In the genomic region with DNA sequence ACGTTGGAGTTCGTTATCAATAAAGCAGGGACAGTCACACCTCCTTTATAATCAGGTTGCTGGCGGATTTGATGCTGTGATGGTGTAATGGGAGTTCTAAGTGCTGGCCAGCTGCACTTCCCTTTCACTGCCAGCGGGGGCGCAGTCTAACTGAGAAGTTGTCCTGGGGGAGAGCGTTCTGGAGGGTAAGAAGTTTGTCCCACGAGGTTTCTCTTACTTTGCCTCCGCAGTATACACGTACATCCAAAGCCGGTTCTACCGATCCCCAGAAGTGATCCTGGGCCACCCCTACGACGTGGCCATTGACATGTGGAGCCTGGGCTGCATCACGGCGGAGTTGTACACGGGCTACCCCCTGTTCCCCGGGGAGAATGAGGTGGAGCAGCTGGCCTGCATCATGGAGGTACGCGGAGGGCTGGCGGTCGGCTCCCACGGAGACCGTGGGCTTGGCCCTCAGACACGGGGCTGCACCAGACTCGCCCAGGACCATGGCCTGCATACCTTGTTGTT, we compare ENCODE assay signal across 1 cellular context.
A peak's percentile ranks its signal among the peaks of the same experiment; 100 is the strongest.
TF ChIP-seq lines count a peak whose summit lies in the region.

No MANE protein-coding gene starts in this region.

TF ChIP-seq in HEK293, 187 proteins besides CTCF, POLR2A, EP300 and RAD21 (continued from another document and continues in another):
- TF ChIP-seq, protein P1, sequence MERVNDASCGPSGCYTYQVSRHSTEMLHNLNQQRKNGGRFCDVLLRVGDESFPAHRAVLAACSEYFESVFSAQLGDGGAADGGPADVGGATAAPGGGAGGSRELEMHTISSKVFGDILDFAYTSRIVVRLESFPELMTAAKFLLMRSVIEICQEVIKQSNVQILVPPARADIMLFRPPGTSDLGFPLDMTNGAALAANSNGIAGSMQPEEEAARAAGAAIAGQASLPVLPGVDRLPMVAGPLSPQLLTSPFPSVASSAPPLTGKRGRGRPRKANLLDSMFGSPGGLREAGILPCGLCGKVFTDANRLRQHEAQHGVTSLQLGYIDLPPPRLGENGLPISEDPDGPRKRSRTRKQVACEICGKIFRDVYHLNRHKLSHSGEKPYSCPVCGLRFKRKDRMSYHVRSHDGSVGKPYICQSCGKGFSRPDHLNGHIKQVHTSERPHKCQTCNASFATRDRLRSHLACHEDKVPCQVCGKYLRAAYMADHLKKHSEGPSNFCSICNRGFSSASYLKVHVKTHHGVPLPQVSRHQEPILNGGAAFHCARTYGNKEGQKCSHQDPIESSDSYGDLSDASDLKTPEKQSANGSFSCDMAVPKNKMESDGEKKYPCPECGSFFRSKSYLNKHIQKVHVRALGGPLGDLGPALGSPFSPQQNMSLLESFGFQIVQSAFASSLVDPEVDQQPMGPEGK (tag by site-specific recombination; IDR thresholded peaks at IDR 0.05): peak; percentile 97
- TF ChIP-seq YY2 (tag by site-specific recombination; IDR thresholded peaks at IDR 0.05) (peak; percentile 53; the same call in 1 of the 2 replicates), ZNF133 (tag by site-specific recombination; IDR thresholded peaks at IDR 0.05) (no peak), ZNF548 (tag by site-specific recombination; IDR thresholded peaks at IDR 0.05) (no peak), ZNF660 (tag by site-specific recombination; IDR thresholded peaks at IDR 0.05) (peak; percentile 60), KLF9 (tag by site-specific recombination; IDR thresholded peaks at IDR 0.05; ENCODE audit: low read depth) (no peak), ZBTB7A (tag by site-specific recombination; IDR thresholded peaks at IDR 0.05; ENCODE audit: low read depth) (no peak), ZXDB (tag by site-specific recombination; IDR thresholded peaks at IDR 0.05) (peak; percentile 74), ZNF335 (tag by site-specific recombination; conservative IDR thresholded peaks at IDR 0.05) (peak; percentile 49; the same call in 1 of the 2 replicates), SETDB1 (IDR thresholded peaks at IDR 0.05; ENCODE audit: insufficient read length, low read length) (no peak), PRDM1 (tag by site-specific recombination; IDR thresholded peaks at IDR 0.05) (peak; percentile 86), KLF7 (tag by site-specific recombination; IDR thresholded peaks at IDR 0.05; ENCODE audit: borderline replicate concordance) (no peak), ZNF776 (tag by site-specific recombination; IDR thresholded peaks at IDR 0.05; ENCODE audit: borderline replicate concordance) (no peak), ZNF112 (tag by site-specific recombination; IDR thresholded peaks at IDR 0.05) (no peak), ZNF138 (tag by site-specific recombination; IDR thresholded peaks at IDR 0.05; ENCODE audit: borderline replicate concordance) (no peak), ZBTB8A (tag by site-specific recombination; IDR thresholded peaks at IDR 0.05) (peak; percentile 37; the same call in 1 of the 2 replicates), ZNF785 (tag by site-specific recombination; IDR thresholded peaks at IDR 0.05) (no peak), ZBTB17 (tag by site-specific recombination; IDR thresholded peaks at IDR 0.05) (peak; percentile 80), ZNF549 (tag by site-specific recombination; IDR thresholded peaks at IDR 0.05) (no peak), ZNF530 (tag by site-specific recombination; IDR thresholded peaks at IDR 0.05; ENCODE audit: low read depth) (no peak), ZNF561 (tag by site-specific recombination; IDR thresholded peaks at IDR 0.05; ENCODE audit: borderline replicate concordance) (peak; percentile 59; the same call in 1 of the 2 replicates), SP7 (tag by site-specific recombination; IDR thresholded peaks at IDR 0.05) (peak; percentile 68), ZFP41 (tag by site-specific recombination; IDR thresholded peaks at IDR 0.05; ENCODE audit: borderline replicate concordance) (no peak), KLF1 (tag by site-specific recombination; IDR thresholded peaks at IDR 0.05) (no peak), ZNF792 (tag by site-specific recombination; IDR thresholded peaks at IDR 0.05) (no peak), ZNF302 (tag by site-specific recombination; IDR thresholded peaks at IDR 0.05; ENCODE audit: low read depth) (no peak), ZNF175 (tag by site-specific recombination; IDR thresholded peaks at IDR 0.05) (no peak), KLF8 (tag by site-specific recombination; IDR thresholded peaks at IDR 0.05) (peak; percentile 28; the same call in 1 of the 2 replicates), HOXD13 (CRISPR knock-in tag; IDR thresholded peaks at IDR 0.05; ENCODE audit: borderline replicate concordance) (no peak), ZNF157 (tag by site-specific recombination; IDR thresholded peaks at IDR 0.05) (no peak), ZBTB20 (tag by site-specific recombination; IDR thresholded peaks at IDR 0.05) (peak; percentile 55; the same call in 1 of the 2 replicates), EGR2 (tag by site-specific recombination; IDR thresholded peaks at IDR 0.05; ENCODE audit: low read depth) (no peak; the same call in 1 of the 2 replicates), ZEB2 (tag by site-specific recombination; IDR thresholded peaks at IDR 0.05) (peak; percentile 75; the same call in 1 of the 2 replicates), ZNF791 (tag by site-specific recombination; IDR thresholded peaks at IDR 0.05) (no peak), WT1 (tag by site-specific recombination; IDR thresholded peaks at IDR 0.05) (no peak), ZNF596 (tag by site-specific recombination; IDR thresholded peaks at IDR 0.05) (no peak), ZNF394 (tag by site-specific recombination; IDR thresholded peaks at IDR 0.05; ENCODE audit: borderline replicate concordance) (peak; percentile 93), ZNF544 (tag by site-specific recombination; IDR thresholded peaks at IDR 0.05) (no peak), SP3 (tag by site-specific recombination; IDR thresholded peaks at IDR 0.05) (no peak), ZNF529 (tag by site-specific recombination; IDR thresholded peaks at IDR 0.05; ENCODE audit: insufficient replicate concordance) (no peak), ZFHX2 (tag by site-specific recombination; conservative IDR thresholded peaks at IDR 0.05) (peak; percentile 55), SCRT2 (tag by site-specific recombination; IDR thresholded peaks at IDR 0.05) (no peak)
- TF ChIP-seq, protein P2, sequence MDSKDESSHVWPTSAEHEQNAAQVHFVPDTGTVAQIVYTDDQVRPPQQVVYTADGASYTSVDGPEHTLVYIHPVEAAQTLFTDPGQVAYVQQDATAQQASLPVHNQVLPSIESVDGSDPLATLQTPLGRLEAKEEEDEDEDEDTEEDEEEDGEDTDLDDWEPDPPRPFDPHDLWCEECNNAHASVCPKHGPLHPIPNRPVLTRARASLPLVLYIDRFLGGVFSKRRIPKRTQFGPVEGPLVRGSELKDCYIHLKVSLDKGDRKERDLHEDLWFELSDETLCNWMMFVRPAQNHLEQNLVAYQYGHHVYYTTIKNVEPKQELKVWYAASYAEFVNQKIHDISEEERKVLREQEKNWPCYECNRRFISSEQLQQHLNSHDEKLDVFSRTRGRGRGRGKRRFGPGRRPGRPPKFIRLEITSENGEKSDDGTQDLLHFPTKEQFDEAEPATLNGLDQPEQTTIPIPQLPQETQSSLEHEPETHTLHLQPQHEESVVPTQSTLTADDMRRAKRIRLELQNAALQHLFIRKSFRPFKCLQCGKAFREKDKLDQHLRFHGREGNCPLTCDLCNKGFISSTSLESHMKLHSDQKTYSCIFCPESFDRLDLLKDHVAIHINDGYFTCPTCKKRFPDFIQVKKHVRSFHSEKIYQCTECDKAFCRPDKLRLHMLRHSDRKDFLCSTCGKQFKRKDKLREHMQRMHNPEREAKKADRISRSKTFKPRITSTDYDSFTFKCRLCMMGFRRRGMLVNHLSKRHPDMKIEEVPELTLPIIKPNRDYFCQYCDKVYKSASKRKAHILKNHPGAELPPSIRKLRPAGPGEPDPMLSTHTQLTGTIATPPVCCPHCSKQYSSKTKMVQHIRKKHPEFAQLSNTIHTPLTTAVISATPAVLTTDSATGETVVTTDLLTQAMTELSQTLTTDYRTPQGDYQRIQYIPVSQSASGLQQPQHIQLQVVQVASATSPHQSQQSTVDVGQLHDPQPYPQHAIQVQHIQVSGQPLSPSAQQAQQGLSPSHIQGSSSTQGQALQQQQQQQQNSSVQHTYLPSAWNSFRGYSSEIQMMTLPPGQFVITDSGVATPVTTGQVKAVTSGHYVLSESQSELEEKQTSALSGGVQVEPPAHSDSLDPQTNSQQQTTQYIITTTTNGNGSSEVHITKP (tag by site-specific recombination; IDR thresholded peaks at IDR 0.05): peak; percentile 85
- TF ChIP-seq, protein P3, sequence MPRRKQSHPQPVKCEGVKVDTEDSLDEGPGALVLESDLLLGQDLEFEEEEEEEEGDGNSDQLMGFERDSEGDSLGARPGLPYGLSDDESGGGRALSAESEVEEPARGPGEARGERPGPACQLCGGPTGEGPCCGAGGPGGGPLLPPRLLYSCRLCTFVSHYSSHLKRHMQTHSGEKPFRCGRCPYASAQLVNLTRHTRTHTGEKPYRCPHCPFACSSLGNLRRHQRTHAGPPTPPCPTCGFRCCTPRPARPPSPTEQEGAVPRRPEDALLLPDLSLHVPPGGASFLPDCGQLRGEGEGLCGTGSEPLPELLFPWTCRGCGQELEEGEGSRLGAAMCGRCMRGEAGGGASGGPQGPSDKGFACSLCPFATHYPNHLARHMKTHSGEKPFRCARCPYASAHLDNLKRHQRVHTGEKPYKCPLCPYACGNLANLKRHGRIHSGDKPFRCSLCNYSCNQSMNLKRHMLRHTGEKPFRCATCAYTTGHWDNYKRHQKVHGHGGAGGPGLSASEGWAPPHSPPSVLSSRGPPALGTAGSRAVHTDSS (tag by site-specific recombination; IDR thresholded peaks at IDR 0.05): no peak
- TF ChIP-seq, protein P4, sequence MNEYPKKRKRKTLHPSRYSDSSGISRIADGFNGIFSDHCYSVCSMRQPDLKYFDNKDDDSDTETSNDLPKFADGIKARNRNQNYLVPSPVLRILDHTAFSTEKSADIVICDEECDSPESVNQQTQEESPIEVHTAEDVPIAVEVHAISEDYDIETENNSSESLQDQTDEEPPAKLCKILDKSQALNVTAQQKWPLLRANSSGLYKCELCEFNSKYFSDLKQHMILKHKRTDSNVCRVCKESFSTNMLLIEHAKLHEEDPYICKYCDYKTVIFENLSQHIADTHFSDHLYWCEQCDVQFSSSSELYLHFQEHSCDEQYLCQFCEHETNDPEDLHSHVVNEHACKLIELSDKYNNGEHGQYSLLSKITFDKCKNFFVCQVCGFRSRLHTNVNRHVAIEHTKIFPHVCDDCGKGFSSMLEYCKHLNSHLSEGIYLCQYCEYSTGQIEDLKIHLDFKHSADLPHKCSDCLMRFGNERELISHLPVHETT (tag by site-specific recombination; IDR thresholded peaks at IDR 0.05): no peak
- TF ChIP-seq, protein P5, sequence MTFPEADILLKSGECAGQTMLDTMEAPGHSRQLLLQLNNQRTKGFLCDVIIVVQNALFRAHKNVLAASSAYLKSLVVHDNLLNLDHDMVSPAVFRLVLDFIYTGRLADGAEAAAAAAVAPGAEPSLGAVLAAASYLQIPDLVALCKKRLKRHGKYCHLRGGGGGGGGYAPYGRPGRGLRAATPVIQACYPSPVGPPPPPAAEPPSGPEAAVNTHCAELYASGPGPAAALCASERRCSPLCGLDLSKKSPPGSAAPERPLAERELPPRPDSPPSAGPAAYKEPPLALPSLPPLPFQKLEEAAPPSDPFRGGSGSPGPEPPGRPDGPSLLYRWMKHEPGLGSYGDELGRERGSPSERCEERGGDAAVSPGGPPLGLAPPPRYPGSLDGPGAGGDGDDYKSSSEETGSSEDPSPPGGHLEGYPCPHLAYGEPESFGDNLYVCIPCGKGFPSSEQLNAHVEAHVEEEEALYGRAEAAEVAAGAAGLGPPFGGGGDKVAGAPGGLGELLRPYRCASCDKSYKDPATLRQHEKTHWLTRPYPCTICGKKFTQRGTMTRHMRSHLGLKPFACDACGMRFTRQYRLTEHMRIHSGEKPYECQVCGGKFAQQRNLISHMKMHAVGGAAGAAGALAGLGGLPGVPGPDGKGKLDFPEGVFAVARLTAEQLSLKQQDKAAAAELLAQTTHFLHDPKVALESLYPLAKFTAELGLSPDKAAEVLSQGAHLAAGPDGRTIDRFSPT (tag by site-specific recombination; IDR thresholded peaks at IDR 0.05): no peak
- TF ChIP-seq, protein P6, sequence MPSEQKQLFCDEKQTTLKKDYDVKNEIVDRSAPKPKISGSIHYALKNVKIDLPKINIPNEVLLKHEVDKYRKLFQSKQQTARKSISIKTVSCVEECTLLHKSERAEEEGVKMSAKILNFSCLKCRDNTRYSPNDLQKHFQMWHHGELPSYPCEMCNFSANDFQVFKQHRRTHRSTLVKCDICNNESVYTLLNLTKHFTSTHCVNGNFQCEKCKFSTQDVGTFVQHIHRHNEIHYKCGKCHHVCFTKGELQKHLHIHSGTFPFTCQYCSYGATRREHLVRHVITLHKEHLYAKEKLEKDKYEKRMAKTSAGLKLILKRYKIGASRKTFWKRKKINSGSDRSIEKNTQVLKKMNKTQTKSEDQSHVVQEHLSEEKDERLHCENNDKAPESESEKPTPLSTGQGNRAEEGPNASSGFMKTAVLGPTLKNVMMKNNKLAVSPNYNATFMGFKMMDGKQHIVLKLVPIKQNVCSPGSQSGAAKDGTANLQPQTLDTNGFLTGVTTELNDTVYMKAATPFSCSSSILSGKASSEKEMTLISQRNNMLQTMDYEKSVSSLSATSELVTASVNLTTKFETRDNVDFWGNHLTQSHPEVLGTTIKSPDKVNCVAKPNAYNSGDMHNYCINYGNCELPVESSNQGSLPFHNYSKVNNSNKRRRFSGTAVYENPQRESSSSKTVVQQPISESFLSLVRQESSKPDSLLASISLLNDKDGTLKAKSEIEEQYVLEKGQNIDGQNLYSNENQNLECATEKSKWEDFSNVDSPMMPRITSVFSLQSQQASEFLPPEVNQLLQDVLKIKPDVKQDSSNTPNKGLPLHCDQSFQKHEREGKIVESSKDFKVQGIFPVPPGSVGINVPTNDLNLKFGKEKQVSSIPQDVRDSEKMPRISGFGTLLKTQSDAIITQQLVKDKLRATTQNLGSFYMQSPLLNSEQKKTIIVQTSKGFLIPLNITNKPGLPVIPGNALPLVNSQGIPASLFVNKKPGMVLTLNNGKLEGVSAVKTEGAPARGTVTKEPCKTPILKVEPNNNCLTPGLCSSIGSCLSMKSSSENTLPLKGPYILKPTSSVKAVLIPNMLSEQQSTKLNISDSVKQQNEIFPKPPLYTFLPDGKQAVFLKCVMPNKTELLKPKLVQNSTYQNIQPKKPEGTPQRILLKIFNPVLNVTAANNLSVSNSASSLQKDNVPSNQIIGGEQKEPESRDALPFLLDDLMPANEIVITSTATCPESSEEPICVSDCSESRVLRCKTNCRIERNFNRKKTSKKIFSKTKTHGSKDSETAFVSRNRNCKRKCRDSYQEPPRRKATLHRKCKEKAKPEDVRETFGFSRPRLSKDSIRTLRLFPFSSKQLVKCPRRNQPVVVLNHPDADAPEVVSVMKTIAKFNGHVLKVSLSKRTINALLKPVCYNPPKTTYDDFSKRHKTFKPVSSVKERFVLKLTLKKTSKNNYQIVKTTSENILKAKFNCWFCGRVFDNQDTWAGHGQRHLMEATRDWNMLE (tag by site-specific recombination; conservative IDR thresholded peaks at IDR 0.05; ENCODE audit: low read depth): no peak
- TF ChIP-seq, protein P7, sequence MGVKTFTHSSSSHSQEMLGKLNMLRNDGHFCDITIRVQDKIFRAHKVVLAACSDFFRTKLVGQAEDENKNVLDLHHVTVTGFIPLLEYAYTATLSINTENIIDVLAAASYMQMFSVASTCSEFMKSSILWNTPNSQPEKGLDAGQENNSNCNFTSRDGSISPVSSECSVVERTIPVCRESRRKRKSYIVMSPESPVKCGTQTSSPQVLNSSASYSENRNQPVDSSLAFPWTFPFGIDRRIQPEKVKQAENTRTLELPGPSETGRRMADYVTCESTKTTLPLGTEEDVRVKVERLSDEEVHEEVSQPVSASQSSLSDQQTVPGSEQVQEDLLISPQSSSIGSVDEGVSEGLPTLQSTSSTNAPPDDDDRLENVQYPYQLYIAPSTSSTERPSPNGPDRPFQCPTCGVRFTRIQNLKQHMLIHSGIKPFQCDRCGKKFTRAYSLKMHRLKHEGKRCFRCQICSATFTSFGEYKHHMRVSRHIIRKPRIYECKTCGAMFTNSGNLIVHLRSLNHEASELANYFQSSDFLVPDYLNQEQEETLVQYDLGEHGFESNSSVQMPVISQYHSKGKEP (tag by site-specific recombination; IDR thresholded peaks at IDR 0.05): no peak
